In the genomic region with DNA sequence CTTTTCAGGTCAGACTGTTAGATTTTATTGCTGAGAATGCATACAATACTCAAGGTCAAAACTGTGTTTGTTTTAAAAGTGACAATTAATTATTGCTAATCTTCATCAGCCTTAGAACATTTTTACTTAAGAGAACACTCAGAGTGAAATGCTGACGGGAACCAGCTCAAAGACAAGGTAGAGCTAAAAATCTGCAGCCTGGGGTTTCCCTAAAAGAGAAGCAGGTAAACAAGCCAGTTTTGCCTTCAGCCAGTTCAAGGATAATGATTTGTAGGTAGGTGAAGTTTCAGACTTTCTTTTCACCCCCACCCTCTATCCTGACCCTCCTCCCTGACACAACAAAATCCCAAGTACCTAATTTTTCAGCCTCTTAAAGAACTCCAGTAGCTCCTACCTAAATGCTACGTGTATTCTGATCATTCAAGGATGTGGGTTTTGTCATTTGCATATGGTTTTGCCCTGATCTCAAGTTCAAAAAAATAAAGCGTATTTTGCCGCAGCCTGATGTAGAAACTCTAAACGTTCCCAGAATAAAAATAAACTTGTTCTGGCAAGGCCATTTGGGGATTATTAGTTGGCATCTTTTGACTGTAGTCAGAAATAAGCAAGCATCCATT, we compare ENCODE assay signal across 10 cellular contexts.
DNase-seq lines count a peak whose midpoint lies in the region; ATAC-seq and TF ChIP-seq lines count a peak whose summit lies in the region.
"Had no signal": no experiment of that assay in that cellular context is flagged by ENCODE, and none has a peak within 500 bp of the region (broad histone marks: within the 10 kb centered on the region; RNA-seq: fewer than 3 reads in every experiment).

No MANE protein-coding gene starts in this region.

- H3K9ac ChIP-seq in mammary epithelial cell (ENCODE audit: insufficient read depth, low read length) = no peak overlapping the region

- no TSS peak for BruUV-seq in mammary epithelial cell (replicated peaks; lab: Mats Ljungman, UMichigan)

- H3K4me1 ChIP-seq in mammary epithelial cell (ENCODE audit: insufficient read depth, low read length) = no peaks in the 10 kb centered on the region
- H3K4me1 ChIP-seq in right atrium auricular region = no peaks in the 10 kb centered on the region

- H3K79me2 ChIP-seq in mammary epithelial cell (ENCODE audit: insufficient read depth, low read length) = no peaks in the 10 kb centered on the region

- no peak overlapping the region for H3K4me2 ChIP-seq in mammary epithelial cell (ENCODE audit: insufficient read depth, low read depth, low read length)

- ATAC-seq in GM18505 (IDR thresholded peaks at IDR 0.05; ENCODE audit: unreplicated experiment) (peak; percentile 91), GM19467 (IDR thresholded peaks at IDR 0.05; ENCODE audit: unreplicated experiment) (peak; percentile 74), HG02973 (IDR thresholded peaks at IDR 0.05; ENCODE audit: unreplicated experiment) (peak; percentile 86)

- dilution Hi-C loops in mammary epithelial cell (cut with HindIII; ENCODE audit: low sequenced_read_pairs) = no loop called here

- no peak overlapping the region for H3K4me3 ChIP-seq in mammary epithelial cell (replicated peaks in 1 of 3; ENCODE audit: insufficient read depth in 1 of 3, low read depth in 2 of 3, low read length in 3 of 3)
- no peak overlapping the region for H3K4me3 ChIP-seq in right atrium auricular region

- no peaks in the 10 kb centered on the region for H4K20me1 ChIP-seq in mammary epithelial cell (ENCODE audit: insufficient read depth, low read length)

- WGBS in mammary epithelial cell (ENCODE audit: low coverage, missing lambda C conversion rate) = 91% methylated on average over 5 of the region's 5 CpGs

- no peak overlapping the region for H2AFZ ChIP-seq in mammary epithelial cell (ENCODE audit: low read depth, low read length)

- no peaks in the 10 kb centered on the region for H3K27me3 ChIP-seq in mammary epithelial cell (ENCODE audit: insufficient read depth, low read length)
- H3K27me3 ChIP-seq in right atrium auricular region = no peaks in the 10 kb centered on the region

- CTCF ChIA-PET in mammary epithelial cell (lab: Charles Lee; ENCODE audit: low non-redundant PET) = no interaction called here

- peak; percentile 17 for DNase-seq in central memory CD4-positive, alpha-beta T cell
- no peak for DNase-seq in activated CD8-positive, alpha-beta memory T cell treated with anti-CD3 and anti-CD28 coated beads, Interleukin-2, amount 50 U/mL, for 48 hours
- DNase-seq in globus pallidus (ENCODE audit: low spot score) = no peak
- DNase-seq in mammary epithelial cell = no peak
- DNase-seq in right atrium auricular region (ENCODE audit: low spot score) = no peak
- DNase-seq: small intestine, SW 1271 had no signal

- H3K27ac ChIP-seq in mammary epithelial cell (ENCODE audit: insufficient read depth, low read depth, low read length) = no peak overlapping the region
- H3K27ac ChIP-seq in right atrium auricular region = no peak overlapping the region

- H3K9me3 ChIP-seq in mammary epithelial cell (replicated peaks; ENCODE audit: insufficient read depth, low read length) (no peaks in the 10 kb centered on the region), right atrium auricular region (peaks cover 0 to 3% of the 10 kb centered on the region in 2 donors)

- H3K36me3 ChIP-seq in mammary epithelial cell (ENCODE audit: insufficient read depth, low read length) (no peaks in the 10 kb centered on the region), right atrium auricular region (no peaks in the 10 kb centered on the region)

- TF ChIP-seq CTCF in mammary epithelial cell (conservative IDR thresholded peaks at IDR 0.05 in 1 of 2, IDR thresholded peaks at IDR 0.05 in 1 of 2; ENCODE audit: extremely low read depth in 1 of 2, insufficient read depth in 1 of 2, low read depth in 1 of 2, low read length in 2 of 2) (no peak), right atrium auricular region (IDR thresholded peaks at IDR 0.05) (no peak)

- no peak for TF ChIP-seq POLR2A in GM18505 (IDR thresholded peaks at IDR 0.05; ENCODE audit: borderline replicate concordance, extremely low read depth, insufficient read depth, insufficient read length)

- intact Hi-C loops in mammary epithelial cell (cut with micrococcal nuclease) = no loop called here

- in situ Hi-C loops in mammary epithelial cell (cut with MboI; ENCODE audit: low sequenced_read_pairs in 2 of 2) = no loop called here
